Comparison of ENCODE assay signal across 8 cellular contexts in the genomic region with DNA sequence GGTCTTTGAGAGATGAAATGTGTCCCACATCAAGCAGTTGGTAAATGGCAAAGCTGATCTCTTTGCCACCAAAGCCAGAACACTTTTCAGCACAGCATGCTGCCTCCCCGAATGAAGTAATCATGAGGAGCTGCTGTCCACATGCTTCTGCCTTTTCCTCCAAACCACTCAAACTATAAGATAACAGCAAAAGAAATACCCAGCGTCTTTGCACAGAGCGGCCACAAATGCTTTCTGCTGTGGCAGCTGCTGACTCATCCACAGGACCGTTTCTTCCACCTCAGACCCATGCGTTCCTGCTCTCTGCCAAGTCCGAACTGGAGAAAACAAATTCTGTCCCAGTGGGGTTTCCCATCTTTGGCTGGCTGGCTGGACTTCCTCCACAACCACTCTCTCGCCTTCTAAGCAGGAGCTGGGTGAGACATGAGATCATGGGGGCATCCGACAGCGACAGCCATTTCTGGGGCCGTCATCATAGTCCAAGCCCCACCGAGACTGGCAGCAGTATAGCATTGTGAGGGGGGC. TPM values are rescaled to one million over a fixed set of nuclear protein-coding genes. Genes with fewer than 3 reads are reported as not detected.
DNase-seq lines count a peak whose midpoint lies in the region; ATAC-seq and TF ChIP-seq lines count a peak whose summit lies in the region.

No MANE protein-coding gene starts in this region.

- TF ChIP-seq CTCF in AG04449 (IDR thresholded peaks at IDR 0.05; ENCODE audit: insufficient read depth, low read length, missing control alignments) (no peak), HCT116 (IDR thresholded peaks at IDR 0.05 in 2 of 3, conservative IDR thresholded peaks at IDR 0.05 in 1 of 3; ENCODE audit: borderline replicate concordance in 1 of 3, insufficient read depth in 1 of 3, low read depth in 2 of 3, low read length in 2 of 3) (0 out of 6 replicates have a peak, but pooled peaks of 1 of the 3 experiments have one; percentile 6), VCaP (conservative IDR thresholded peaks at IDR 0.05) (peak; percentile 84; the same call in 1 of the 2 replicates), hepatocyte (IDR thresholded peaks at IDR 0.05; ENCODE audit: poor library complexity) (no peak), type B pancreatic cell (conservative IDR thresholded peaks at IDR 0.05) (no peak)

- no peaks in the 10 kb centered on the region for H3K36me3 ChIP-seq in HCT116 (ENCODE audit: control insufficient read depth in 1 of 2, insufficient read depth in 2 of 2, low read length in 2 of 2)
- H3K36me3 ChIP-seq in hepatocyte (replicated peaks; ENCODE audit: insufficient read depth, low read depth) = no peaks in the 10 kb centered on the region

- H3K9me3 ChIP-seq in HCT116 (ENCODE audit: control insufficient read depth in 1 of 2, insufficient read depth in 1 of 2, low read depth in 1 of 2, low read length in 2 of 2) (no peaks in the 10 kb centered on the region), hepatocyte (ENCODE audit: low read depth) (no peaks in the 10 kb centered on the region)

- 68% methylated on average over 11 of the region's 11 CpGs for WGBS in hepatocyte (ENCODE audit: low lambda C conversion rate, missing lambda C conversion rate)

- RAD21 ChIA-PET in HCT116 (lab: Charles Lee; ENCODE audit: low non-redundant PET in 1 of 2, low total read pairs in 2 of 2, uncharacterized antibody in 2 of 2, unreplicated experiment in 2 of 2) = interaction anchor here (1.2 to 2.5 kb wide), 10 partner anchors 30 to 334 kb away, joined by 3 to 22 read pairs (median 4); no protein-coding TSS in a partner anchor

- H3K9me3 Mint-ChIP-seq in type B pancreatic cell = no peaks in the 10 kb centered on the region

- no peak for TF ChIP-seq POLR2A in HCT116 (IDR thresholded peaks at IDR 0.05; ENCODE audit: borderline replicate concordance, extremely low read depth, insufficient read depth, insufficient read length)

- H4K20me1 ChIP-seq in HCT116 (ENCODE audit: insufficient read depth) (no peaks in the 10 kb centered on the region), hepatocyte (ENCODE audit: insufficient read depth, poor library complexity, severe bottlenecking) (no peaks in the 10 kb centered on the region)

- no peak overlapping the region for H3K4me3 ChIP-seq in AG04449 (ENCODE audit: low read depth, low read length)
- no peak overlapping the region for H3K4me3 ChIP-seq in HCT116 (replicated peaks in 1 of 2; ENCODE audit: low read depth in 1 of 2, low read length in 2 of 2)
- H3K4me3 ChIP-seq in hepatocyte = no peak overlapping the region

- no peak overlapping the region for H3K9ac ChIP-seq in HCT116 (ENCODE audit: low read length)

- no peaks in the 10 kb centered on the region for H3K4me1 Mint-ChIP-seq in type B pancreatic cell (ENCODE audit: unreplicated experiment)

- intact Hi-C loops in HCT116 (cut with micrococcal nuclease) = no loop called here

- H3K4me1 ChIP-seq in HCT116 (ENCODE audit: control insufficient read depth in 1 of 2, insufficient read depth in 2 of 2, low read length in 2 of 2) (peaks cover 0 to 6% of the 10 kb centered on the region in 2 experiments; a peak in 1 of 4 replicates), hepatocyte (ENCODE audit: insufficient read depth) (no peaks in the 10 kb centered on the region)

- POLR2A ChIA-PET in AG04449 (lab: Yijun Ruan, JAX) = no interaction called here
- POLR2A ChIA-PET in HCT116 (lab: Charles Lee) = interaction anchor here (1.3 kb wide), 1 partner anchor 180 kb away, joined by 4 read pairs; no protein-coding TSS in a partner anchor

- 0 out of 2 replicates have a peak overlapping the region, but pooled peaks have one; percentile 5 for H3K4me2 ChIP-seq in HCT116 (ENCODE audit: low read length)
- H3K4me2 ChIP-seq in hepatocyte = no peak overlapping the region

- H3K36me3 Mint-ChIP-seq in type B pancreatic cell = no peaks in the 10 kb centered on the region

- CTCF ChIA-PET in AG04449 (lab: Yijun Ruan, JAX) = interaction anchor here (0.6 to 6.5 kb wide), 26 partner anchors 8 to 538 kb away, joined by 3 to 82 read pairs (median 5); a partner anchor contains a TSS
- CTCF ChIA-PET in HCT116 (lab: Charles Lee) = interaction anchor here (0.8 to 4.9 kb wide), 25 partner anchors 13 to 454 kb away, joined by 3 to 137 read pairs (median 7); a partner anchor contains a TSS

- TF ChIP-seq RAD21 in HCT116 (IDR thresholded peaks at IDR 0.05; ENCODE audit: low read depth) = no peak

- H3K9me2 ChIP-seq in HCT116 (ENCODE audit: insufficient read depth) (no peaks in the 10 kb centered on the region), hepatocyte (replicated peaks; ENCODE audit: insufficient read depth) (no peaks in the 10 kb centered on the region)

- ATAC-seq in HCT116 = peak; percentile 50

- H3K27ac ChIP-seq in HCT116 (ENCODE audit: low read depth, low read length) = no peak overlapping the region
- no peak overlapping the region for H3K27ac ChIP-seq in VCaP
- H3K27ac ChIP-seq in hepatocyte = no peak overlapping the region

- BruUV-seq in HCT116 (replicated peaks; lab: Mats Ljungman, UMichigan) = no TSS peak

- H3K27ac Mint-ChIP-seq in type B pancreatic cell = no peak overlapping the region

- no peak overlapping the region for H3K4me3 Mint-ChIP-seq in type B pancreatic cell

- H3K27me3 Mint-ChIP-seq in type B pancreatic cell = peaks cover 19% of the 10 kb centered on the region

- peaks cover 13% of the 10 kb centered on the region; the same call in 1 of the 2 replicates for H3K27me3 ChIP-seq in HCT116 (ENCODE audit: insufficient read depth, low read length)
- peaks cover 14% of the 10 kb centered on the region for H3K27me3 ChIP-seq in hepatocyte

- H3K79me2 ChIP-seq in HCT116 (ENCODE audit: insufficient read depth, low read length) (no peaks in the 10 kb centered on the region), hepatocyte (no peaks in the 10 kb centered on the region)

- peak; percentile 47 for DNase-seq in AG04449 (ENCODE audit: low read depth, low spot score)
- DNase-seq in HCT116 (ENCODE audit: low read depth, low spot score) = no peak
- peak; percentile 31 for DNase-seq in hepatocyte (ENCODE audit: low spot score)
- DNase-seq in DMS 273 (lab: John Stamatoyannopoulos, UW; ENCODE audit: unreplicated experiment) = no peak
- no peak for DNase-seq in type B pancreatic cell (ENCODE audit: extremely low spot score, unreplicated experiment)
- DNase-seq in HPDE6-E6E7 (ENCODE audit: extremely low spot score) = no peak
- DNase-seq in RPMI8226 = no peak

- H2AFZ ChIP-seq in HCT116 (ENCODE audit: low read depth, low read length, poor library complexity, severe bottlenecking) = peak overlapping the region; percentile 2
- no peak overlapping the region for H2AFZ ChIP-seq in hepatocyte

TF ChIP-seq in HCT116, 20 proteins besides CTCF, POLR2A, EP300 and RAD21:
- TF ChIP-seq ZFX (IDR thresholded peaks at IDR 0.05) = no peak
- no peak for TF ChIP-seq FOSL1 (IDR thresholded peaks at IDR 0.05; ENCODE audit: low read depth)
- no peak for TF ChIP-seq SP1 (IDR thresholded peaks at IDR 0.05; ENCODE audit: low read depth)
- no peak for TF ChIP-seq JUND (IDR thresholded peaks at IDR 0.05)
- no peak for TF ChIP-seq EZH2phosphoT487 (IDR thresholded peaks at IDR 0.05; ENCODE audit: borderline replicate concordance)
- no peak for TF ChIP-seq TCF7L2 (IDR thresholded peaks at IDR 0.05; ENCODE audit: borderline replicate concordance, extremely low read depth, insufficient read depth, insufficient read length)
- no peak for TF ChIP-seq YY1 (IDR thresholded peaks at IDR 0.05; ENCODE audit: extremely low read depth, insufficient replicate concordance, low read depth, low read length)
- TF ChIP-seq POLR2AphosphoS5 (IDR thresholded peaks at IDR 0.05; ENCODE audit: low read depth, low read length) = no peak
- no peak for TF ChIP-seq ELF1 (IDR thresholded peaks at IDR 0.05; ENCODE audit: borderline replicate concordance, low read depth)

RNA-seq across cellular contexts. Expression of a gene that starts 27.1 kb away (rescaled TPM):
- total RNA-seq in HCT116 (2021; ENCODE audit: unreplicated experiment) (11.3 TPM), hepatocyte (2.0 TPM in 1 of 2 replicates, not detected in the other), type B pancreatic cell (ENCODE audit: low replicate concordance) (14.5 and 18.0 TPM in 2 replicates)
- 4.1 and 4.5 TPM in 2 replicates for polyA plus RNA-seq in HCT116 (2012)
- polyA plus RNA-seq in hepatocyte = 4.7 and 7.8 TPM in 2 replicates

RNA-seq across cellular contexts. Expression of a gene that starts 45.7 kb away (rescaled TPM):
- total RNA-seq in HCT116 (2021; ENCODE audit: unreplicated experiment) = 1.2 TPM
- not detected in 2 replicates for polyA plus RNA-seq in HCT116 (2012)
- total RNA-seq in hepatocyte = 1.8 and 5.8 TPM in 2 replicates
- 9.4 and 21.1 TPM in 2 replicates for polyA plus RNA-seq in hepatocyte
- total RNA-seq in type B pancreatic cell (ENCODE audit: low replicate concordance) = 0.57 TPM in 1 of 2 replicates, not detected in the other

RNA-seq across cellular contexts. Expression of a gene that starts 47.2 kb away (rescaled TPM):
- total RNA-seq in HCT116 (2021; ENCODE audit: unreplicated experiment) = 0.30 TPM
- polyA plus RNA-seq in HCT116 (2012) = 0.10 and 0.18 TPM in 2 replicates
- total RNA-seq in hepatocyte = 4.6 and 5.7 TPM in 2 replicates
- 7.1 and 9.6 TPM in 2 replicates for polyA plus RNA-seq in hepatocyte
- total RNA-seq in type B pancreatic cell (ENCODE audit: low replicate concordance) = 0.41 TPM in 1 of 2 replicates, not detected in the other

RNA-seq across cellular contexts. Expression of a gene that starts 59.4 kb away (rescaled TPM):
- total RNA-seq in HCT116 (2021; ENCODE audit: unreplicated experiment) = 0.98 TPM
- not detected in 2 replicates for polyA plus RNA-seq in HCT116 (2012)
- 9.2 and 12.7 TPM in 2 replicates for total RNA-seq in hepatocyte
- polyA plus RNA-seq in hepatocyte = 17.0 and 22.2 TPM in 2 replicates
- total RNA-seq in type B pancreatic cell (ENCODE audit: low replicate concordance) = not detected in 2 replicates

Comparison
In these comparisons a context has a peak if more than half of its experiments do, and no peak if none do; other contexts are left out.
1. DNase-seq: peak in AG04449 (single experiment) and hepatocyte (single experiment); none in HCT116 (single experiment), DMS 273 (single experiment), type B pancreatic cell (single experiment), HPDE6-E6E7 (single experiment) and RPMI8226 (single experiment).